Comparison of ENCODE assay signal across 21 cellular contexts in genomic region chr1:225750865-225751824, GRCh38. TPM values are rescaled to one million over a fixed set of nuclear protein-coding genes. Genes with fewer than 3 reads are reported as not detected.
DNase-seq lines count a peak whose midpoint lies in the region; ATAC-seq and TF ChIP-seq lines count a peak whose summit lies in the region.
"Had no signal": no experiment of that assay in that cellular context is flagged by ENCODE, and none has a peak within 500 bp of the region (broad histone marks: within the 10 kb centered on the region; RNA-seq: fewer than 3 reads in every experiment).

No MANE protein-coding gene starts in this region.

- H3K36me3 ChIP-seq in left ventricle myocardium inferior, result no peaks in the 10 kb centered on the region
- H3K36me3 ChIP-seq in heart right ventricle, result no peaks in the 10 kb centered on the region
- H3K36me3 ChIP-seq in mesenchymal stem cell (ENCODE audit: control insufficient read depth in 1 of 2, insufficient read depth in 2 of 2, low read depth in 1 of 2, low read length in 2 of 2), result no peaks in the 10 kb centered on the region
- no peaks in the 10 kb centered on the region for H3K36me3 ChIP-seq in trophoblast cell (ENCODE audit: control insufficient read depth in 1 of 2, insufficient read depth in 2 of 2, low read length in 2 of 2)
- H3K36me3 ChIP-seq in naive thymus-derived CD4-positive, alpha-beta T cell (ENCODE audit: control insufficient read depth in 2 of 3, insufficient read depth in 3 of 3, low read length in 3 of 3), result no peaks in the 10 kb centered on the region
- H3K36me3 ChIP-seq: HAP-1, SJCRH30 had no signal

- TF ChIP-seq CTCF in left ventricle myocardium inferior (IDR thresholded peaks at IDR 0.05; ENCODE audit: borderline replicate concordance) (no peak), heart right ventricle (IDR thresholded peaks at IDR 0.05) (no peak), GM13977 (IDR thresholded peaks at IDR 0.05; ENCODE audit: extremely low read depth, insufficient read depth, missing control alignments) (no peak)

- H3K23ac ChIP-seq in mesenchymal stem cell (ENCODE audit: low read length in 2 of 2) (no peak overlapping the region), trophoblast cell (ENCODE audit: low read length) (no peak overlapping the region)

- H3K9me3 ChIP-seq in left ventricle myocardium inferior (replicated peaks) (no peaks in the 10 kb centered on the region), heart right ventricle (no peaks in the 10 kb centered on the region), mesenchymal stem cell (ENCODE audit: control insufficient read depth, low read length) (no peaks in the 10 kb centered on the region), trophoblast cell (ENCODE audit: insufficient read depth, low read depth, low read length) (no peaks in the 10 kb centered on the region)
- no peaks in the 10 kb centered on the region for H3K9me3 ChIP-seq in naive thymus-derived CD4-positive, alpha-beta T cell (ENCODE audit: control insufficient read depth in 2 of 3, low read length in 3 of 3)
- H3K9me3 ChIP-seq: HAP-1, SJCRH30 had no signal

- H3K27me3 ChIP-seq in left ventricle myocardium inferior (ENCODE audit: low read depth) (no peaks in the 10 kb centered on the region), heart right ventricle (no peaks in the 10 kb centered on the region), mesenchymal stem cell (ENCODE audit: control insufficient read depth in 1 of 2, insufficient read depth in 1 of 2, low read length in 2 of 2) (peaks cover 4 to 18% of the 10 kb centered on the region in 2 experiments), trophoblast cell (ENCODE audit: insufficient read depth, low read length) (no peaks in the 10 kb centered on the region)
- no peaks in the 10 kb centered on the region for H3K27me3 ChIP-seq in naive thymus-derived CD4-positive, alpha-beta T cell (ENCODE audit: control insufficient read depth in 2 of 2, insufficient read depth in 2 of 2, low read length in 2 of 2)
- H3K27me3 ChIP-seq: SJCRH30 had no signal

- H3K36me3 Mint-ChIP-seq in naive thymus-derived CD4-positive, alpha-beta T cell, result no peaks in the 10 kb centered on the region

- no peaks in the 10 kb centered on the region for H3K79me2 ChIP-seq in trophoblast cell (ENCODE audit: control insufficient read depth, insufficient read depth, low read length, poor library complexity)

- DNase-seq in left ventricle myocardium inferior (no peak), heart right ventricle (no peak), NCI-H446 treated with DMSO at 0.1 percent for 48 hours (lab: John Stamatoyannopoulos, UW) (peak; percentile 69), mesenchymal stem cell (no peak), trophoblast cell (no peak), GM13977 (ENCODE audit: low spot score) (no peak)
- no peak for DNase-seq in naive thymus-derived CD4-positive, alpha-beta T cell
- DNase-seq: Calu3; GOT3; KG1; MM.1S; NCI-H1417 treated with DMSO at 0.1 percent for 48 hours; NCI-H187 treated with DMSO at 0.1 percent for 48 hours; NCI-H82; NK-92 treated with Interleukin-12 subunit alpha and Interleukin-12 subunit beta, amount 100 ng/mL, for 24 hours; PC-9 had no signal

- H3K9ac ChIP-seq in mesenchymal stem cell (ENCODE audit: low read length), result no peak overlapping the region
- H3K9ac ChIP-seq in trophoblast cell (ENCODE audit: low read length), result no peak overlapping the region

- no peak overlapping the region for H3K4me3 Mint-ChIP-seq in naive thymus-derived CD4-positive, alpha-beta T cell

- H3K4me1 ChIP-seq in left ventricle myocardium inferior (peaks cover 70% of the 10 kb centered on the region), heart right ventricle (peaks cover 20 to 75% (median 48%) of the 10 kb centered on the region in 9 donors), mesenchymal stem cell (ENCODE audit: control insufficient read depth, insufficient read depth, low read depth, low read length) (peaks cover 23% of the 10 kb centered on the region), trophoblast cell (ENCODE audit: control insufficient read depth in 1 of 2, insufficient read depth in 2 of 2, low read length in 2 of 2) (peaks cover 14 to 15% of the 10 kb centered on the region in 2 experiments)
- H3K4me1 ChIP-seq in naive thymus-derived CD4-positive, alpha-beta T cell (ENCODE audit: control insufficient read depth in 2 of 2, insufficient read depth in 2 of 2, low read length in 2 of 2), result no peaks in the 10 kb centered on the region

- H3K4me2 ChIP-seq in mesenchymal stem cell (ENCODE audit: low read length, poor library complexity, severe bottlenecking) (no peak overlapping the region), trophoblast cell (ENCODE audit: low read length) (no peak overlapping the region)
- H3K4me2 ChIP-seq: PC-9 had no signal

- peak overlapping the region; percentile 61 for H3K27ac ChIP-seq in left ventricle myocardium inferior (replicated peaks)
- peak overlapping the region in 2 of 10 donors; percentile 6 to 13 for H3K27ac ChIP-seq in heart right ventricle
- H3K27ac ChIP-seq in mesenchymal stem cell (ENCODE audit: low read length, poor library complexity, severe bottlenecking), result no peak overlapping the region
- H3K27ac ChIP-seq in trophoblast cell (ENCODE audit: low read depth, low read length), result no peak overlapping the region
- H3K27ac ChIP-seq in naive thymus-derived CD4-positive, alpha-beta T cell (ENCODE audit: low read depth, low read length), result no peak overlapping the region
- H3K27ac ChIP-seq: PC-9, SJCRH30 had no signal

- intact Hi-C loops in left ventricle myocardium inferior (cut with micrococcal nuclease), result no loop called here
- intact Hi-C loops in heart right ventricle (cut with DNase I), result loop anchor here in 2 of 10 donors (5.0 kb wide), 2 partner anchors 59 to 99 kb away; partner anchors contain the start of gene ENAH (in 1 of the 2)
- intact Hi-C loops in naive thymus-derived CD4-positive, alpha-beta T cell (cut with micrococcal nuclease), result no loop called here

- peaks cover 0 to 5% (median 0%) of the 10 kb centered on the region in 5 donors for H3K27me3 Mint-ChIP-seq in naive thymus-derived CD4-positive, alpha-beta T cell

- H2AFZ ChIP-seq in mesenchymal stem cell (ENCODE audit: low read depth, low read length) (no peak overlapping the region), trophoblast cell (ENCODE audit: insufficient read depth, low read length, poor library complexity) (no peak overlapping the region)
- H2AFZ ChIP-seq: PC-9 had no signal

- POLR2A ChIA-PET in naive thymus-derived CD4-positive, alpha-beta T cell (lab: Charles Lee), result no interaction called here

- ATAC-seq in heart right ventricle, result no peak
- ATAC-seq in naive thymus-derived CD4-positive, alpha-beta T cell, result no peak
- ATAC-seq in GM19328 (IDR thresholded peaks at IDR 0.05; ENCODE audit: unreplicated experiment), result no peak
- ATAC-seq: Right ventricle myocardium inferior, SK-N-SH treated with all-trans-retinoic acid at 6 μM for 48 hours had no signal

- no peaks in the 10 kb centered on the region for H3K79me1 ChIP-seq in mesenchymal stem cell (replicated peaks; ENCODE audit: low read length, poor library complexity, severe bottlenecking)
- H3K79me1 ChIP-seq in trophoblast cell (ENCODE audit: low read length), result peaks cover 9% of the 10 kb centered on the region

- H4K12ac ChIP-seq in trophoblast cell (ENCODE audit: low read depth, low read length), result no peak overlapping the region

- H3K9me3 Mint-ChIP-seq in naive thymus-derived CD4-positive, alpha-beta T cell, result no peaks in the 10 kb centered on the region

- H3K14ac ChIP-seq in mesenchymal stem cell (ENCODE audit: low read length in 2 of 2) (no peak overlapping the region), trophoblast cell (ENCODE audit: low read length) (no peak overlapping the region)

- H4K91ac ChIP-seq in mesenchymal stem cell (ENCODE audit: low read length), result peak overlapping the region; percentile 55
- no peak overlapping the region for H4K91ac ChIP-seq in trophoblast cell (ENCODE audit: low read depth, low read length)

- WGBS in heart right ventricle, 2 donors, result 75 to 88% methylated on average over 11 of the region's 11 CpGs
- WGBS in mesenchymal stem cell, result 95% methylated on average over 11 of the region's 11 CpGs
- WGBS in trophoblast cell (ENCODE audit: extremely low coverage, insufficient coverage, insufficient read length), result no CpG with 5 or more reads among the region's 11 CpGs

- H2BK12ac ChIP-seq in mesenchymal stem cell (ENCODE audit: low read length in 2 of 2) (peak overlapping the region in 1 of 2 experiments; percentile 18), trophoblast cell (ENCODE audit: low read length) (peak overlapping the region; percentile 26)

- H2AK5ac ChIP-seq in mesenchymal stem cell (ENCODE audit: low read length, severe bottlenecking), result peak overlapping the region; percentile 65
- H2AK5ac ChIP-seq in trophoblast cell (ENCODE audit: low read length), result no peak overlapping the region

- in situ Hi-C loops in GM13977 (cut with MboI; ENCODE audit: low pct_unique_long_range_greater_than_20kb, low sequenced_read_pairs, unreplicated experiment), result no loop called here

- H2BK15ac ChIP-seq in mesenchymal stem cell (ENCODE audit: low read depth, poor library complexity, severe bottlenecking), result no peak overlapping the region

- H3K18ac ChIP-seq in mesenchymal stem cell (ENCODE audit: low read depth in 1 of 2, low read length in 2 of 2), result peak overlapping the region in 1 of 2 experiments; percentile 84
- no peak overlapping the region for H3K18ac ChIP-seq in trophoblast cell (ENCODE audit: low read length)

- H4K8ac ChIP-seq in mesenchymal stem cell (ENCODE audit: low read length), result peak overlapping the region; percentile 36
- H4K8ac ChIP-seq in trophoblast cell (ENCODE audit: low read depth, low read length), result no peak overlapping the region

- H3K4ac ChIP-seq in mesenchymal stem cell (ENCODE audit: low read depth in 1 of 2, low read length in 2 of 2) (no peak overlapping the region), trophoblast cell (ENCODE audit: low read depth, low read length) (no peak overlapping the region)

- H3K4me3 ChIP-seq in left ventricle myocardium inferior (no peak overlapping the region), heart right ventricle (no peak overlapping the region), mesenchymal stem cell (ENCODE audit: insufficient read depth in 1 of 2, low read depth in 1 of 2, low read length in 2 of 2) (no peak overlapping the region), trophoblast cell (ENCODE audit: low read depth, low read length) (no peak overlapping the region)
- H3K4me3 ChIP-seq in naive thymus-derived CD4-positive, alpha-beta T cell (ENCODE audit: low read length), result no peak overlapping the region
- H3K4me3 ChIP-seq: HAP-1, PC-9, SJCRH30 had no signal

- H2BK120ac ChIP-seq in mesenchymal stem cell (ENCODE audit: low read depth, low read length) (no peak overlapping the region), trophoblast cell (ENCODE audit: insufficient read depth, low read length, poor library complexity) (no peak overlapping the region)

- H3K4me1 Mint-ChIP-seq in naive thymus-derived CD4-positive, alpha-beta T cell, result peaks cover 0 to 9% (median 0%) of the 10 kb centered on the region in 7 donors

- H3K27ac Mint-ChIP-seq in naive thymus-derived CD4-positive, alpha-beta T cell, result peak overlapping the region in 1 of 9 donors; percentile 78

- H2BK5ac ChIP-seq in mesenchymal stem cell (ENCODE audit: low read depth, low read length, poor library complexity, severe bottlenecking), result no peak overlapping the region
- H2BK5ac ChIP-seq in trophoblast cell (ENCODE audit: low read depth, low read length, poor library complexity), result no peak overlapping the region

- CTCF ChIA-PET in naive thymus-derived CD4-positive, alpha-beta T cell (lab: Charles Lee), result no interaction called here

RNA-seq across cellular contexts. Expression of gene SRP9, which starts 26.5 kb away (rescaled TPM):
- total RNA-seq in left ventricle myocardium inferior (205 TPM), heart right ventricle (100 to 1,000 TPM; 165 to 199 (median 175) TPM)
- polyA plus RNA-seq in heart right ventricle, result 100 to 1,000 TPM; 121 to 153 TPM
- 196 TPM for polyA plus RNA-seq in mesenchymal stem cell (2013, experiment 1 of 2)
- 205 TPM for polyA plus RNA-seq in mesenchymal stem cell (2013, experiment 2 of 2)
- 268 and 277 TPM in 2 replicates for polyA plus RNA-seq in trophoblast cell (2013)
- total RNA-seq in naive thymus-derived CD4-positive, alpha-beta T cell, result 100 to 1,000 TPM in 3 of 5 experiments, 10 to 100 TPM in 2; 76.1 to 193 (median 145) TPM
- 100 to 1,000 TPM; 179 to 349 TPM for polyA plus RNA-seq in naive thymus-derived CD4-positive, alpha-beta T cell

RNA-seq across cellular contexts. Expression of gene EPHX1, which starts 58.8 kb away (rescaled TPM):
- 49.7 TPM for total RNA-seq in left ventricle myocardium inferior
- total RNA-seq in heart right ventricle, result 10 to 100 TPM; 34.9 to 80.8 (median 48.4) TPM
- polyA plus RNA-seq in heart right ventricle, result 10 to 100 TPM; 31.5 to 38.2 TPM
- polyA plus RNA-seq in mesenchymal stem cell (2013, experiment 1 of 2), result 58.9 TPM
- polyA plus RNA-seq in mesenchymal stem cell (2013, experiment 2 of 2), result 59.0 TPM
- 44.6 and 45.9 TPM in 2 replicates for polyA plus RNA-seq in trophoblast cell (2013)
- 1 to 10 TPM; 1.5 to 3.2 (median 2.0) TPM for total RNA-seq in naive thymus-derived CD4-positive, alpha-beta T cell
- polyA plus RNA-seq in naive thymus-derived CD4-positive, alpha-beta T cell, result under 1 TPM; 0.66 to 0.83 TPM

Comparison
In these comparisons a context has a peak if more than half of its experiments do, and no peak if none do; other contexts are left out.
1. RNA of gene EPHX1, which starts 58.8 kb away (total RNA-seq): 34.9 to 80.8 TPM in heart right ventricle and 49.7 TPM in left ventricle myocardium inferior (single experiment); 1.5 to 3.2 TPM in naive thymus-derived CD4-positive, alpha-beta T cell; every median in the first group is over 4 times any median in the second.